1 cellular context compared by ENCODE assay signal in the genomic region with DNA sequence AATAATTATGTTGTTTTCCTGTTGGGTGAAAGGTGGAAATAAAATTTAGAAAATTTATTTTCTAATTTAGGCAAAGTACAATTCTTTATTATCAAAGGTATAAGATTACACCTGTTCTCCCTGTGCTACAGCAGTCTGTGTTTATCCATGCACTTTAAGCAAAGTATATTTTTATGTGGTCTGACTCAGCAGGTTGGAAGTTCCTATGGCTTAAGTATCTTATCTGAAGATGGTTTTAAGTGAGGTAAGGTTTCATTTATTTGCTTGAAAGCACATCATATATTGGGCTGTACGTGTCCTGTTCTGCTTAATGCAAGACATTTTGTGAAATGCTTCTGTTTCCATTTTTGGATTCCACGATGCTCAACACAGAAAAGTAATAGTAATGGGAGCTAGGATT.
TF ChIP-seq lines count a peak whose summit lies in the region.

No MANE protein-coding gene starts in this region.

TF ChIP-seq in WTC11, 78 proteins besides CTCF, POLR2A, EP300 and RAD21 (continued from another document):
- TF ChIP-seq TEAD1 (CRISPR knock-in tag; IDR thresholded peaks at IDR 0.05) (no peak), CBFB (CRISPR knock-in tag; IDR thresholded peaks at IDR 0.05; ENCODE audit: low read depth) (no peak)
- TF ChIP-seq, protein P1, sequence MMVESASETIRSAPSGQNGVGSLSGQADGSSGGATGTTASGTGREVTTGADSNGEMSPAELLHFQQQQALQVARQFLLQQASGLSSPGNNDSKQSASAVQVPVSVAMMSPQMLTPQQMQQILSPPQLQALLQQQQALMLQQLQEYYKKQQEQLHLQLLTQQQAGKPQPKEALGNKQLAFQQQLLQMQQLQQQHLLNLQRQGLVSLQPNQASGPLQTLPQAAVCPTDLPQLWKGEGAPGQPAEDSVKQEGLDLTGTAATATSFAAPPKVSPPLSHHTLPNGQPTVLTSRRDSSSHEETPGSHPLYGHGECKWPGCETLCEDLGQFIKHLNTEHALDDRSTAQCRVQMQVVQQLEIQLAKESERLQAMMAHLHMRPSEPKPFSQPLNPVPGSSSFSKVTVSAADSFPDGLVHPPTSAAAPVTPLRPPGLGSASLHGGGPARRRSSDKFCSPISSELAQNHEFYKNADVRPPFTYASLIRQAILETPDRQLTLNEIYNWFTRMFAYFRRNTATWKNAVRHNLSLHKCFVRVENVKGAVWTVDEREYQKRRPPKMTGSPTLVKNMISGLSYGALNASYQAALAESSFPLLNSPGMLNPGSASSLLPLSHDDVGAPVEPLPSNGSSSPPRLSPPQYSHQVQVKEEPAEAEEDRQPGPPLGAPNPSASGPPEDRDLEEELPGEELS (CRISPR knock-in tag; IDR thresholded peaks at IDR 0.05): no peak
